ENCODE assay signal across 10 cellular contexts in the genomic region with DNA sequence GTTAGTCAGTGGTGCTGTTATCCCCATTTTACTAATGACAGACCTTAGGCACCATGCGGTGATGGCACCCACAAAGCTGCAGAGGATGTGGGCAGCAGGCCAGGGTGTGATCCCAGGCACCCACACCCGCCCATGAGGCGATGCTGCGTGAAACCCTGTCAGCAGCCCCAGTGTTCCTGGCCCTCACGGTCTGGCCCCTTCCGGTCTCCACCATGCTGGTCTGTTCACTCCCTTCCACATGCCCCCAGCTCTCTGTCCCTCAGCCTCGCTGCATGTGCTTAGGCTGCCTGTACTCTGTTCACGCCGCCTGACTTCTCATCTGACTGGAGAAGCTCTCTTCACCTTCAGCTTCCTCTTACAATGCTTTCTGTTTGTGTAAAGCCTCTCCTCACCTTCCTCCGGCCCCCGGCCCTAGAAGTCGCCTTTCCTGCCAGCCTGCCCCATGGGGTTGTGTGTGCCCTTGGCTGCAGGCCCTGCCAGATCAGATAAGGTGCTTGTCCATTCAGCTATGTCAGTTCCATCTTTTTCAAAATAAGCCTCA. TPM values are rescaled to one million over a fixed set of nuclear protein-coding genes. Genes with fewer than 3 reads are reported as not detected.
DNase-seq lines count a peak whose midpoint lies in the region; ATAC-seq and TF ChIP-seq lines count a peak whose summit lies in the region.
"Had no signal": no experiment of that assay in that cellular context is flagged by ENCODE, and none has a peak within 500 bp of the region (broad histone marks: within the 10 kb centered on the region; RNA-seq: fewer than 3 reads in every experiment).

No MANE protein-coding gene starts in this region.

- H3K27ac ChIP-seq in DND-41 (ENCODE audit: low read length) (no peak overlapping the region), WERI-Rb-1 (no peak overlapping the region)
- H3K27ac ChIP-seq: epithelial cell of prostate had no signal

- H3K4me3 ChIP-seq in DND-41 (ENCODE audit: low read depth in 1 of 2, low read length in 2 of 2) (no peak overlapping the region), WERI-Rb-1 (ENCODE audit: low read depth, low read length) (no peak overlapping the region), HAP-1 (no peak overlapping the region)

- ATAC-seq in DND-41 (ENCODE audit: insufficient read depth, low read depth) (0 out of 3 replicates have a peak, but pooled peaks have one; percentile 37), HG03097 (IDR thresholded peaks at IDR 0.05; ENCODE audit: low FRiP score, unreplicated experiment) (peak; percentile 48), GM21786 (IDR thresholded peaks at IDR 0.05; ENCODE audit: unreplicated experiment) (no peak)
- ATAC-seq in activated T-cell treated with anti-CD3 and anti-CD28 coated beads, Interleukin-2, amount 50 U/mL, for 4 hours: peak; percentile 80 to 86

- no peak overlapping the region for H3K9ac ChIP-seq in DND-41 (ENCODE audit: low read depth, low read length)

- H3K9me3 Mint-ChIP-seq in activated T-cell treated with anti-CD3 and anti-CD28 coated beads, Interleukin-2, amount 50 U/mL, for 4 hours: no peaks in the 10 kb centered on the region
- peaks cover 1% of the 10 kb centered on the region for H3K9me3 Mint-ChIP-seq in nephron progenitor cell

- peaks cover 11% of the 10 kb centered on the region; the same call in 1 of the 2 replicates for H3K79me2 ChIP-seq in DND-41 (ENCODE audit: insufficient read depth, low read length)

- peaks cover 63% of the 10 kb centered on the region for H3K4me1 Mint-ChIP-seq in activated T-cell treated with anti-CD3 and anti-CD28 coated beads, Interleukin-2, amount 50 U/mL, for 4 hours (ENCODE audit: low read depth)
- H3K4me1 Mint-ChIP-seq in nephron progenitor cell: peaks cover 5% of the 10 kb centered on the region

- no peaks in the 10 kb centered on the region for H3K27me3 Mint-ChIP-seq in activated T-cell treated with anti-CD3 and anti-CD28 coated beads, Interleukin-2, amount 50 U/mL, for 4 hours (ENCODE audit: low read depth)
- H3K27me3 Mint-ChIP-seq in nephron progenitor cell (ENCODE audit: low read depth, poor library complexity): no peaks in the 10 kb centered on the region

- in situ Hi-C loops in HAP-1 (cut with MboI; ENCODE audit: low sequenced_read_pairs): no loop called here

- H3K4me2 ChIP-seq in DND-41 (ENCODE audit: insufficient read depth, low read length): no peak overlapping the region

- no peaks in the 10 kb centered on the region for H3K4me1 ChIP-seq in DND-41 (ENCODE audit: insufficient read depth, low read length)
- no peaks in the 10 kb centered on the region for H3K4me1 ChIP-seq in HAP-1

- H2AFZ ChIP-seq in DND-41 (ENCODE audit: low read depth, low read length): no peak overlapping the region

- H3K4me3 Mint-ChIP-seq in activated T-cell treated with anti-CD3 and anti-CD28 coated beads, Interleukin-2, amount 50 U/mL, for 4 hours: peak overlapping the region; percentile 70
- H3K4me3 Mint-ChIP-seq in nephron progenitor cell: no peak overlapping the region

- H4K20me1 ChIP-seq in DND-41 (ENCODE audit: insufficient read depth, low read length): peaks cover 6% of the 10 kb centered on the region; the same call in 1 of the 2 replicates

- H3K27me3 ChIP-seq in DND-41 (ENCODE audit: insufficient read depth, low read length, poor library complexity): no peaks in the 10 kb centered on the region
- no peaks in the 10 kb centered on the region for H3K27me3 ChIP-seq in WERI-Rb-1 (ENCODE audit: insufficient read depth, low read depth, severe bottlenecking)
- no peaks in the 10 kb centered on the region for H3K27me3 ChIP-seq in HAP-1 (ENCODE audit: low read depth)

- H3K36me3 ChIP-seq in DND-41 (ENCODE audit: insufficient read depth, low read length) (peaks cover 93% of the 10 kb centered on the region), WERI-Rb-1 (peaks cover 69% of the 10 kb centered on the region), HAP-1 (replicated peaks) (peaks cover 57% of the 10 kb centered on the region)

- peak overlapping the region; percentile 72 for H3K27ac Mint-ChIP-seq in nephron progenitor cell

- DNase-seq in DND-41 (no peak), nephron progenitor cell (no peak), NCI-H2029 treated with DMSO at 0.1 percent for 48 hours (lab: John Stamatoyannopoulos, UW) (no peak), WERI-Rb-1 (no peak), HAP-1 (ENCODE audit: low spot score in 2 of 2) (no peak)
- peak; percentile 28 for DNase-seq in activated T-cell treated with anti-CD3 and anti-CD28 coated beads, Interleukin-2, amount 50 U/mL, for 4 hours
- DNase-seq: NCI-H524 treated with DMSO at 0.1 percent for 48 hours had no signal

- H3K9me3 ChIP-seq in DND-41 (ENCODE audit: insufficient read depth, low read length, severe bottlenecking) (no peaks in the 10 kb centered on the region), WERI-Rb-1 (ENCODE audit: severe bottlenecking) (no peaks in the 10 kb centered on the region), HAP-1 (no peaks in the 10 kb centered on the region)

- H3K36me3 Mint-ChIP-seq in activated T-cell treated with anti-CD3 and anti-CD28 coated beads, Interleukin-2, amount 50 U/mL, for 4 hours (ENCODE audit: insufficient read depth): peaks cover 25% of the 10 kb centered on the region
- H3K36me3 Mint-ChIP-seq in nephron progenitor cell (ENCODE audit: low read depth): peaks cover 80% of the 10 kb centered on the region

- TF ChIP-seq CTCF in DND-41 (IDR thresholded peaks at IDR 0.05; ENCODE audit: borderline replicate concordance, extremely low read depth, low read length, poor library complexity, severe bottlenecking) (no peak), nephron progenitor cell (IDR thresholded peaks at IDR 0.05) (no peak), WERI-Rb-1 (IDR thresholded peaks at IDR 0.05; ENCODE audit: low read depth, low read length) (no peak)

RNA-seq across cellular contexts. Expression of gene ORAI2, which starts 17.6 kb away (rescaled TPM):
- 10 to 100 TPM; 24.8 to 35.9 (median 27.4) TPM for total RNA-seq in activated T-cell treated with anti-CD3 and anti-CD28 coated beads, Interleukin-2, amount 50 U/mL, for 4 hours

RNA-seq across cellular contexts. Expression of gene PRKRIP1, which starts 19.6 kb away (rescaled TPM):
- total RNA-seq in activated T-cell treated with anti-CD3 and anti-CD28 coated beads, Interleukin-2, amount 50 U/mL, for 4 hours: 10 to 100 TPM; 24.8 to 30.1 (median 27.0) TPM

RNA-seq across cellular contexts. Expression of gene ALKBH4, which starts 48.9 kb away (rescaled TPM):
- total RNA-seq in activated T-cell treated with anti-CD3 and anti-CD28 coated beads, Interleukin-2, amount 50 U/mL, for 4 hours: 10 to 100 TPM; 13.7 to 15.4 (median 15.0) TPM

RNA-seq across cellular contexts. Expression of gene LRWD1, which starts 49.0 kb away (rescaled TPM):
- 10 to 100 TPM; 54.8 to 57.9 (median 57.7) TPM for total RNA-seq in activated T-cell treated with anti-CD3 and anti-CD28 coated beads, Interleukin-2, amount 50 U/mL, for 4 hours

RNA-seq across cellular contexts. Expression of gene SPDYE6, which starts 59.5 kb away (rescaled TPM):
- not detected for total RNA-seq in activated T-cell treated with anti-CD3 and anti-CD28 coated beads, Interleukin-2, amount 50 U/mL, for 4 hours
